20 cellular contexts compared by ENCODE assay signal in the genomic region with DNA sequence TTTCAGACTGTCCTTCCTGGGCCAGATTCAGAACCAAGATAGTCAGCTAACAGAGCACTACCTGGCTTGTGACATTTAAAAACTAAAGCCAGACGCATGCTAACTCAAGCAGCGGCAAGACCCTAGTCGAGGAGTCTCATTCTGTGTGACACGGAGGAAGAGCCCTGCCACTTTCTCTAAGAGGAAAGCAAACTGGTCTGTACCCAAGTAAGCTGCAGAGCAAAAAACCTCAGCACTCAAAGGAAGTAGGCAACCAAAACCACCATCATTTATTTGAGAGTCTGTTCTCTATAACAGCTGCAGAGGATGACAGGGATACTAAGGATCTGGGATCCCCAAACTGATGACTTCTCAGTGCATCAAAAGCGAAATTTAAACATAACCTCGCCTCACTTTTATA.
"Had no signal": no experiment of that assay in that cellular context is flagged by ENCODE, and none has a peak within 500 bp of the region (broad histone marks: within the 10 kb centered on the region; RNA-seq: fewer than 3 reads in every experiment).

No MANE protein-coding gene starts in this region.

- H3K36me3 ChIP-seq: neutrophil, ovary, prostate gland, tibial artery, WERI-Rb-1 had no signal

- H3K9me3 Mint-ChIP-seq: activated naive CD4-positive, alpha-beta T cell treated with anti-CD3 and anti-CD28 coated beads for 36 hours; activated T-cell treated with anti-CD3 and anti-CD28 coated beads, Interleukin-2, amount 50 U/mL, for 4 hours; activated T-helper 2 cell treated with anti-CD3 and anti-CD28 coated beads, Interferon-gamma antibody, Interleukin-2, Interleukin-4, amounts not matched to agents 10 μg/mL and 5 μg/mL and 100 μg/mL, durations not matched to agents 14 hours and 24 hours and 36 hours; nephron; stimulated activated naive CD8-positive, alpha-beta T cell treated with anti-CD3 and anti-CD28 coated beads, Interleukin-15, Interleukin-2, amounts not matched to agents 100 ng/mL and 50 ng/mL, for 24 hours had no signal

- H3K4me3 Mint-ChIP-seq: activated naive CD4-positive, alpha-beta T cell treated with anti-CD3 and anti-CD28 coated beads for 36 hours; activated T-cell treated with anti-CD3 and anti-CD28 coated beads, Interleukin-2, amount 50 U/mL, for 4 hours; nephron; stimulated activated naive CD8-positive, alpha-beta T cell treated with anti-CD3 and anti-CD28 coated beads, Interleukin-15, Interleukin-2, amounts not matched to agents 100 ng/mL and 50 ng/mL, for 24 hours had no signal

- H3K27ac ChIP-seq: foreskin keratinocyte, neutrophil, ovary, prostate gland, spleen, tibial artery, WERI-Rb-1 had no signal

- H3K9me3 ChIP-seq: neutrophil, ovary, prostate gland, spleen, tibial artery had no signal

- H3K4me1 ChIP-seq: foreskin keratinocyte, prostate gland, spleen, tibial artery had no signal

- ATAC-seq: foreskin keratinocyte, left lobe of liver had no signal

- H3K27me3 ChIP-seq: foreskin keratinocyte, neutrophil, ovary, spleen, tibial artery had no signal

- H3K27ac Mint-ChIP-seq: activated naive CD4-positive, alpha-beta T cell treated with anti-CD3 and anti-CD28 coated beads for 36 hours; activated T-helper 2 cell treated with anti-CD3 and anti-CD28 coated beads, Interferon-gamma antibody, Interleukin-2, Interleukin-4, amounts not matched to agents 10 μg/mL and 5 μg/mL and 100 μg/mL, durations not matched to agents 14 hours and 24 hours and 36 hours; nephron; stimulated activated naive CD8-positive, alpha-beta T cell treated with anti-CD3 and anti-CD28 coated beads, Interleukin-15, Interleukin-2, amounts not matched to agents 100 ng/mL and 50 ng/mL, for 24 hours had no signal

- DNase-seq: activated CD8-positive, alpha-beta memory T cell treated with anti-CD3 and anti-CD28 coated beads, Interleukin-2, amount 50 U/mL, for 48 hours; activated naive CD4-positive, alpha-beta T cell treated with anti-CD3 and anti-CD28 coated beads for 36 hours; activated T-cell treated with anti-CD3 and anti-CD28 coated beads, Interleukin-2, amount 50 U/mL, for 4 hours; central memory CD4-positive, alpha-beta T cell; dermis blood vessel endothelial cell; effector CD8-positive, alpha-beta T cell; erythroblast; foreskin keratinocyte; ovary; spleen; stimulated activated CD4-positive, alpha-beta T cell treated with anti-CD3 and anti-CD28 coated beads, Interleukin-4, amount 100 ng/mL, for 1 hour; tibial artery had no signal

- H3K4me3 ChIP-seq: lung, ovary, prostate gland, spleen, tibial artery had no signal

- H3K27me3 Mint-ChIP-seq: stimulated activated naive CD8-positive, alpha-beta T cell treated with anti-CD3 and anti-CD28 coated beads, Interleukin-15, Interleukin-2, amounts not matched to agents 100 ng/mL and 50 ng/mL, for 24 hours had no signal
